8 cellular contexts compared by ENCODE assay signal in genomic region chr1:1614204-1614953, GRCh38. TPM values are rescaled to one million over a fixed set of nuclear protein-coding genes. Genes with fewer than 3 reads are reported as not detected.
DNase-seq lines count a peak whose midpoint lies in the region; ATAC-seq and TF ChIP-seq lines count a peak whose summit lies in the region.

No MANE protein-coding gene starts in this region.

- peak overlapping the region; percentile 79 for H3K4me3 ChIP-seq in PC-9
- peak overlapping the region; percentile 100 for H3K4me3 ChIP-seq in prostate gland

- CTCF ChIA-PET in PC-9 (lab: Charles Lee), result no interaction called here

- BruUV-seq in PC-9 (replicated peaks; lab: Mats Ljungman, UMichigan), result TSS peak; percentile 62

- TF ChIP-seq POLR2A in prostate gland (IDR thresholded peaks at IDR 0.05), result no peak

- H3K9me3 ChIP-seq in PC-9 (ENCODE audit: insufficient read depth, low read depth) (no peaks in the 10 kb centered on the region), prostate gland (no peaks in the 10 kb centered on the region)

- H3K9me2 ChIP-seq in PC-9 (ENCODE audit: insufficient read depth), result no peaks in the 10 kb centered on the region

- peak; percentile 17 to 51 for DNase-seq in PC-9
- DNase-seq in Right ventricle myocardium superior, result peak; percentile 53
- DNase-seq in prostate gland (ENCODE audit: low spot score), result no peak
- DNase-seq in NCI-H774 (lab: John Stamatoyannopoulos, UW), result no peak
- no peak for DNase-seq in GM20000 (ENCODE audit: low spot score)

- H3K79me2 ChIP-seq in PC-9 (ENCODE audit: low read depth), result peaks cover 29% of the 10 kb centered on the region

- peak overlapping the region; percentile 75 for H2AFZ ChIP-seq in PC-9

- WGBS in prostate gland, result 12% methylated on average over 30 of the region's 30 CpGs

- peak overlapping the region; percentile 99 for H3K27ac Mint-ChIP-seq in activated naive CD4-positive, alpha-beta T cell treated with anti-CD3 and anti-CD28 coated beads, Interleukin-2, amount 50 U/mL, for 24 hours

- H3K4me1 Mint-ChIP-seq in activated naive CD4-positive, alpha-beta T cell treated with anti-CD3 and anti-CD28 coated beads, Interleukin-2, amount 50 U/mL, for 24 hours, result peaks cover 32% of the 10 kb centered on the region

- POLR2A ChIA-PET in PC-9 (lab: Charles Lee; ENCODE audit: unreplicated experiment), result interaction anchor here (0.6 kb wide), 2 partner anchors 8 to 43 kb away, joined by 7 to 17 read pairs; no protein-coding TSS in a partner anchor

- H3F3A ChIP-seq in PC-9 (ENCODE audit: insufficient read depth, low read depth), result peaks cover 16% of the 10 kb centered on the region; the same call in 1 of the 2 replicates

- intact Hi-C loops in PC-9 (cut with micrococcal nuclease; ENCODE audit: unreplicated experiment), result no loop called here
- intact Hi-C loops in Right ventricle myocardium superior (cut with DNase I), result no loop called here
- intact Hi-C loops in prostate gland (cut with DNase I), result loop anchor here (2.0 kb wide), 1 partner anchor 40 kb away; the partner anchor contains the start of gene SSU72

- H3K27me3 ChIP-seq in PC-9 (ENCODE audit: insufficient read depth, low read depth) (no peaks in the 10 kb centered on the region), prostate gland (replicated peaks; ENCODE audit: insufficient read depth) (no peaks in the 10 kb centered on the region)

- no peaks in the 10 kb centered on the region for H3K36me3 Mint-ChIP-seq in activated naive CD4-positive, alpha-beta T cell treated with anti-CD3 and anti-CD28 coated beads, Interleukin-2, amount 50 U/mL, for 24 hours

- H3K27me3 Mint-ChIP-seq in activated naive CD4-positive, alpha-beta T cell treated with anti-CD3 and anti-CD28 coated beads, Interleukin-2, amount 50 U/mL, for 24 hours, result no peaks in the 10 kb centered on the region

- peak overlapping the region; percentile 96 for H3K4me2 ChIP-seq in PC-9

- H3K36me3 ChIP-seq in PC-9 (ENCODE audit: low read depth), result no peaks in the 10 kb centered on the region
- no peaks in the 10 kb centered on the region for H3K36me3 ChIP-seq in prostate gland

- peak overlapping the region; percentile 97 for H3K4me3 Mint-ChIP-seq in activated naive CD4-positive, alpha-beta T cell treated with anti-CD3 and anti-CD28 coated beads, Interleukin-2, amount 50 U/mL, for 24 hours

- ATAC-seq in GM21528 (IDR thresholded peaks at IDR 0.05; ENCODE audit: low FRiP score, unreplicated experiment), result peak; percentile 0
- ATAC-seq in Right ventricle myocardium superior (ENCODE audit: poor library complexity), result peak; percentile 1
- no peak for ATAC-seq in HG02588 (IDR thresholded peaks at IDR 0.05; ENCODE audit: unreplicated experiment)

- H3K27ac ChIP-seq in PC-9 (no peak overlapping the region), prostate gland (peak overlapping the region in 1 of 2 donors; percentile 100)

- no peaks in the 10 kb centered on the region for H3K9me3 Mint-ChIP-seq in activated naive CD4-positive, alpha-beta T cell treated with anti-CD3 and anti-CD28 coated beads, Interleukin-2, amount 50 U/mL, for 24 hours

- H3K4me1 ChIP-seq in PC-9 (replicated peaks; ENCODE audit: insufficient read depth) (peaks cover 21% of the 10 kb centered on the region), prostate gland (replicated peaks) (peaks cover 27% of the 10 kb centered on the region)

- H4K20me1 ChIP-seq in PC-9 (ENCODE audit: insufficient read depth), result peaks cover 14% of the 10 kb centered on the region

- TF ChIP-seq CTCF in PC-9 (conservative IDR thresholded peaks at IDR 0.05) (no peak), prostate gland (IDR thresholded peaks at IDR 0.05) (no peak), GM20000 (IDR thresholded peaks at IDR 0.05; ENCODE audit: extremely low read depth, missing control alignments) (no peak)

RNA-seq across cellular contexts. Expression of gene MIB2, which starts 0.9 kb away (rescaled TPM):
- total RNA-seq in PC-9 (2021), result 75.0 and 92.8 TPM in 2 replicates
- total RNA-seq in Right ventricle myocardium superior, result 110 TPM
- total RNA-seq in prostate gland, result 100 to 1,000 TPM in 1 of 2 donors, 10 to 100 TPM in 1; 60.6 to 152 TPM

RNA-seq across cellular contexts. Expression of gene FNDC10, which starts 14.4 kb away (rescaled TPM):
- total RNA-seq in PC-9 (2021) (5.4 and 7.8 TPM in 2 replicates), Right ventricle myocardium superior (2.0 TPM), prostate gland (10 to 100 TPM in 1 of 2 donors, 1 to 10 TPM in 1; 3.5 to 33.3 TPM)

RNA-seq across cellular contexts. Expression of gene MMP23B, which starts 17.6 kb away (rescaled TPM):
- total RNA-seq in PC-9 (2021) (4.6 and 4.9 TPM in 2 replicates), Right ventricle myocardium superior (25.1 TPM), prostate gland (10 to 100 TPM in 1 of 2 donors, 1 to 10 TPM in 1; 4.4 to 55.4 TPM)

RNA-seq across cellular contexts. Expression of gene SSU72, which starts 39.7 kb away (rescaled TPM):
- total RNA-seq in PC-9 (2021), result 139 and 145 TPM in 2 replicates
- 106 TPM for total RNA-seq in Right ventricle myocardium superior
- total RNA-seq in prostate gland, result 100 to 1,000 TPM; 173 to 203 TPM

RNA-seq across cellular contexts. Expression of gene CDK11B, which starts 44.4 kb away (rescaled TPM):
- total RNA-seq in PC-9 (2021) (21.2 and 22.5 TPM in 2 replicates), Right ventricle myocardium superior (23.6 TPM), prostate gland (10 to 100 TPM; 15.0 to 31.2 TPM)

Comparison
In these comparisons a context has a peak if more than half of its experiments do, and no peak if none do; other contexts are left out.
1. DNase-seq: peak in PC-9 (2 of 2) and Right ventricle myocardium superior (single experiment); none in prostate gland (single experiment), NCI-H774 (single experiment) and GM20000 (single experiment).